In genomic region chr1:24896176-24896575, GRCh38 we compare ENCODE assay signal across 20 cellular contexts. TPM values are rescaled to one million over a fixed set of nuclear protein-coding genes. Genes with fewer than 3 reads are reported as not detected.
DNase-seq lines count a peak whose midpoint lies in the region; ATAC-seq and TF ChIP-seq lines count a peak whose summit lies in the region.
"Had no signal": no experiment of that assay in that cellular context is flagged by ENCODE, and none has a peak within 500 bp of the region (broad histone marks: within the 10 kb centered on the region; RNA-seq: fewer than 3 reads in every experiment).

No MANE protein-coding gene starts in this region.

- H3K27me3 ChIP-seq in transverse colon, result no peaks in the 10 kb centered on the region
- no peaks in the 10 kb centered on the region for H3K27me3 ChIP-seq in H9 (ENCODE audit: insufficient read depth, low read length)
- H3K27me3 ChIP-seq: cardiac muscle cell had no signal

- H2AK5ac ChIP-seq in H9 (ENCODE audit: insufficient read length, low read length), result no peak overlapping the region

- no peak overlapping the region for H3K23ac ChIP-seq in H9 (ENCODE audit: insufficient read length, low read depth, low read length)

- H3K14ac ChIP-seq in H9 (ENCODE audit: insufficient read depth, low read length), result no peak overlapping the region

- no peaks in the 10 kb centered on the region for H3K27me3 Mint-ChIP-seq in activated T-cell treated with anti-CD3 and anti-CD28 coated beads, Interleukin-2, amount 50 U/mL, for 24 hours
- no peaks in the 10 kb centered on the region for H3K27me3 Mint-ChIP-seq in activated T-cell treated with anti-CD3 and anti-CD28 coated beads, Interleukin-2, amount 50 U/mL, for 4 hours (ENCODE audit: low read depth)
- H3K27me3 Mint-ChIP-seq in activated T-helper 17 cell treated with anti-CD3 and anti-CD28 coated beads, Interleukin-2, amount 50 U/mL, for 72 hours, result no peaks in the 10 kb centered on the region
- H3K27me3 Mint-ChIP-seq in H9 (ENCODE audit: low read depth), result peaks cover 3% of the 10 kb centered on the region; the same call in 1 of the 2 replicates
- H3K27me3 Mint-ChIP-seq: naive B cell had no signal

- peaks cover 8% of the 10 kb centered on the region for H3K4me1 ChIP-seq in mucosa of descending colon (ENCODE audit: low read depth)
- H3K4me1 ChIP-seq in transverse colon, result peaks cover 0 to 44% (median 17%) of the 10 kb centered on the region in 4 donors
- no peaks in the 10 kb centered on the region for H3K4me1 ChIP-seq in H9 (ENCODE audit: insufficient read depth, low read length)
- H3K4me1 ChIP-seq: psoas muscle, tibial artery had no signal

- H2BK12ac ChIP-seq in H9 (ENCODE audit: insufficient read length, low read depth, low read length), result no peak overlapping the region

- H2AFZ ChIP-seq in H9 (ENCODE audit: low read length), result no peak overlapping the region

- no peak overlapping the region for H4K8ac ChIP-seq in H9 (replicated peaks; ENCODE audit: insufficient read length, low read depth, low read length)

- ATAC-seq in activated T-cell treated with anti-CD3 and anti-CD28 coated beads, Interleukin-2, amount 50 U/mL, for 4 hours, result no peak
- no peak for ATAC-seq in activated T-helper 17 cell treated with anti-CD3 and anti-CD28 coated beads, Interleukin-2, amount 50 U/mL, for 72 hours (replicated peaks)
- ATAC-seq in mucosa of descending colon, result no peak
- no peak for ATAC-seq in GM19328 (IDR thresholded peaks at IDR 0.05; ENCODE audit: unreplicated experiment)
- ATAC-seq: psoas muscle, WTC11 had no signal

- H4K91ac ChIP-seq in H9 (ENCODE audit: insufficient read length, low read depth, low read length), result no peak overlapping the region

- no peak overlapping the region for H2BK120ac ChIP-seq in H9 (ENCODE audit: low read depth, low read length, poor library complexity, severe bottlenecking)

- no peak for TF ChIP-seq EP300 in transverse colon (IDR thresholded peaks at IDR 0.05; ENCODE audit: low read depth)

- no peaks in the 10 kb centered on the region for H3K36me3 ChIP-seq in mucosa of descending colon (ENCODE audit: low read depth)
- no peaks in the 10 kb centered on the region for H3K36me3 ChIP-seq in transverse colon
- H3K36me3 ChIP-seq: cardiac muscle cell, tibial artery had no signal

- H3K79me2 ChIP-seq in H9 (ENCODE audit: insufficient read depth, low read length), result no peaks in the 10 kb centered on the region

- H3K56ac ChIP-seq in H9 (ENCODE audit: insufficient read length, low read depth, low read length), result no peak overlapping the region

- H3T11ph ChIP-seq in H9 (ENCODE audit: low read length), result no peak overlapping the region

- peaks cover 23% of the 10 kb centered on the region for H3K4me1 Mint-ChIP-seq in activated T-cell treated with anti-CD3 and anti-CD28 coated beads, Interleukin-2, amount 50 U/mL, for 24 hours (ENCODE audit: low read depth)
- H3K4me1 Mint-ChIP-seq in activated T-cell treated with anti-CD3 and anti-CD28 coated beads, Interleukin-2, amount 50 U/mL, for 4 hours (ENCODE audit: low read depth), result peaks cover 26% of the 10 kb centered on the region
- H3K4me1 Mint-ChIP-seq in activated T-helper 17 cell treated with anti-CD3 and anti-CD28 coated beads, Interleukin-2, amount 50 U/mL, for 72 hours, result peaks cover 30% of the 10 kb centered on the region
- peaks cover 0 to 14% of the 10 kb centered on the region in 2 experiments; a peak in 3 of 4 replicates for H3K4me1 Mint-ChIP-seq in H9

- intact Hi-C loops in mucosa of descending colon (cut with DNase I, micrococcal nuclease), result no loop called here
- intact Hi-C loops in transverse colon (cut with DNase I; ENCODE audit: low total_unique reads), result no loop called here

- no peak overlapping the region for H2BK15ac ChIP-seq in H9 (ENCODE audit: low read depth, low read length)

- in situ Hi-C loops in transverse colon (cut with MboI; ENCODE audit: low pct_ligation_motif_present in 1 of 4, low pct_unique_long_range_greater_than_20kb in 1 of 4, low sequenced_read_pairs in 3 of 4), result no loop called here

- no peak overlapping the region for H2BK20ac ChIP-seq in H9 (ENCODE audit: low read depth, low read length, poor library complexity, severe bottlenecking)

- no peak overlapping the region for H3K4ac ChIP-seq in H9 (ENCODE audit: low read depth, low read length)

- 94% methylated on average over 6 of the region's 6 CpGs; no CpG with 5 or more reads in 1 of the 2 donors for WGBS in transverse colon (ENCODE audit: low coverage in 1 of 2), 2 donors
- WGBS in H9 (ENCODE audit: extremely low coverage, insufficient read length, low lambda C conversion rate), result no CpG with 5 or more reads among the region's 6 CpGs

- H4K20me1 ChIP-seq in H9 (ENCODE audit: control insufficient read depth, insufficient read depth, insufficient read length), result peaks cover 2% of the 10 kb centered on the region

- H4K5ac ChIP-seq in H9 (ENCODE audit: insufficient read length, low read depth, low read length), result no peak overlapping the region

- H3K9ac ChIP-seq in H9 (ENCODE audit: extremely low read depth, insufficient read length, low read length), result no peak overlapping the region

- H3K4me3 ChIP-seq in mucosa of descending colon (no peak overlapping the region), transverse colon (no peak overlapping the region)
- H3K4me3 ChIP-seq: cardiac muscle cell, lung, psoas muscle, spleen, tibial artery had no signal

- H3K18ac ChIP-seq in H9 (ENCODE audit: insufficient read length, low read depth, low read length), result no peak overlapping the region

- H3K36me3 Mint-ChIP-seq in activated T-cell treated with anti-CD3 and anti-CD28 coated beads, Interleukin-2, amount 50 U/mL, for 24 hours (ENCODE audit: low read depth), result peaks cover 27% of the 10 kb centered on the region
- H3K36me3 Mint-ChIP-seq in activated T-cell treated with anti-CD3 and anti-CD28 coated beads, Interleukin-2, amount 50 U/mL, for 4 hours (ENCODE audit: insufficient read depth), result peaks cover 22% of the 10 kb centered on the region
- peaks cover 40% of the 10 kb centered on the region for H3K36me3 Mint-ChIP-seq in activated T-helper 17 cell treated with anti-CD3 and anti-CD28 coated beads, Interleukin-2, amount 50 U/mL, for 72 hours (ENCODE audit: low read depth)
- peaks cover 5 to 10% (median 5%) of the 10 kb centered on the region in 3 experiments; a peak in 5 of 7 replicates for H3K36me3 Mint-ChIP-seq in H9 (ENCODE audit: insufficient read depth in 1 of 3, low read depth in 3 of 3)

- no peak overlapping the region for H2BK5ac ChIP-seq in H9 (ENCODE audit: insufficient read length, low read length)

- H3K27ac ChIP-seq in transverse colon (no peak overlapping the region), H9 (ENCODE audit: insufficient read length, low read depth, low read length) (no peak overlapping the region)
- H3K27ac ChIP-seq: cardiac muscle cell, psoas muscle, spleen, tibial artery had no signal

- peaks cover 13% of the 10 kb centered on the region for H3K9me3 Mint-ChIP-seq in activated T-cell treated with anti-CD3 and anti-CD28 coated beads, Interleukin-2, amount 50 U/mL, for 24 hours
- peaks cover 12% of the 10 kb centered on the region for H3K9me3 Mint-ChIP-seq in activated T-cell treated with anti-CD3 and anti-CD28 coated beads, Interleukin-2, amount 50 U/mL, for 4 hours
- H3K9me3 Mint-ChIP-seq in activated T-helper 17 cell treated with anti-CD3 and anti-CD28 coated beads, Interleukin-2, amount 50 U/mL, for 72 hours, result peaks cover 9% of the 10 kb centered on the region
- H3K9me3 Mint-ChIP-seq in H9, result peaks cover 15 to 19% of the 10 kb centered on the region in 2 experiments

- no peak for DNase-seq in activated T-cell treated with anti-CD3 and anti-CD28 coated beads, Interleukin-2, amount 50 U/mL, for 24 hours
- no peak for DNase-seq in activated T-cell treated with anti-CD3 and anti-CD28 coated beads, Interleukin-2, amount 50 U/mL, for 4 hours
- peak in 2 of 3 donors; percentile 2 to 29 for DNase-seq in mucosa of descending colon
- DNase-seq in transverse colon, result peak; percentile 6
- DNase-seq in H9, result no peak
- no peak for DNase-seq in NCI-H510A treated with DMSO at 0.1 percent for 48 hours (lab: John Stamatoyannopoulos, UW)
- DNase-seq: effector CD4-positive, alpha-beta T cell; glutamatergic neuron; naive B cell; NCI-H526 treated with DMSO at 0.1 percent for 48 hours; psoas muscle; spleen had no signal

- no peaks in the 10 kb centered on the region for H3K23me2 ChIP-seq in H9 (ENCODE audit: insufficient read length, low read depth, low read length, poor library complexity, severe bottlenecking)

- no peak for TF ChIP-seq POLR2A in transverse colon (IDR thresholded peaks at IDR 0.05)

- H3K4me2 ChIP-seq in H9 (ENCODE audit: insufficient read depth, insufficient read length, low read length), result no peak overlapping the region

- TF ChIP-seq CTCF in mucosa of descending colon (IDR thresholded peaks at IDR 0.05) (no peak), transverse colon (IDR thresholded peaks at IDR 0.05) (no peak), H9 (conservative IDR thresholded peaks at IDR 0.05) (no peak)

- peak overlapping the region; percentile 50 for H3K27ac Mint-ChIP-seq in activated T-cell treated with anti-CD3 and anti-CD28 coated beads, Interleukin-2, amount 50 U/mL, for 24 hours
- peak overlapping the region; percentile 58 for H3K27ac Mint-ChIP-seq in activated T-helper 17 cell treated with anti-CD3 and anti-CD28 coated beads, Interleukin-2, amount 50 U/mL, for 72 hours
- H3K27ac Mint-ChIP-seq in H9, result no peak overlapping the region
- H3K27ac Mint-ChIP-seq: WTC11 had no signal

- H3K4me3 Mint-ChIP-seq in activated T-cell treated with anti-CD3 and anti-CD28 coated beads, Interleukin-2, amount 50 U/mL, for 24 hours, result peak overlapping the region; percentile 7
- no peak overlapping the region for H3K4me3 Mint-ChIP-seq in activated T-cell treated with anti-CD3 and anti-CD28 coated beads, Interleukin-2, amount 50 U/mL, for 4 hours
- no peak overlapping the region for H3K4me3 Mint-ChIP-seq in activated T-helper 17 cell treated with anti-CD3 and anti-CD28 coated beads, Interleukin-2, amount 50 U/mL, for 72 hours
- H3K4me3 Mint-ChIP-seq in H9, result no peak overlapping the region
- H3K4me3 Mint-ChIP-seq: CD14-positive monocyte, WTC11 had no signal

- H3K79me1 ChIP-seq in H9 (ENCODE audit: insufficient read depth, low read depth, low read length, poor library complexity, severe bottlenecking), result no peaks in the 10 kb centered on the region

- peaks cover 9% of the 10 kb centered on the region for H3K9me3 ChIP-seq in mucosa of descending colon
- peaks cover 0 to 4% of the 10 kb centered on the region in 2 donors for H3K9me3 ChIP-seq in transverse colon
- H3K9me3 ChIP-seq in H9 (ENCODE audit: control insufficient read depth, low read depth, low read length), result peaks cover 4% of the 10 kb centered on the region
- H3K9me3 ChIP-seq: psoas muscle had no signal

RNA-seq across cellular contexts. Expression of gene RUNX3, which starts 33.9 kb away (rescaled TPM):
- total RNA-seq in activated T-cell treated with anti-CD3 and anti-CD28 coated beads, Interleukin-2, amount 50 U/mL, for 4 hours, result 100 to 1,000 TPM; 236 to 264 (median 258) TPM
- 100 to 1,000 TPM; 116 to 145 TPM for total RNA-seq in activated T-helper 17 cell treated with anti-CD3 and anti-CD28 coated beads, Interleukin-2, amount 50 U/mL, for 72 hours
- 1 to 10 TPM; 3.2 to 6.1 (median 5.0) TPM for total RNA-seq in mucosa of descending colon
- 1 to 10 TPM; 1.5 to 4.8 (median 3.4) TPM for total RNA-seq in transverse colon
- 0.33 and 0.35 TPM in 2 replicates for total RNA-seq in H9 (2021)
- total RNA-seq: cardiac muscle cell, LHCN-M2 had no signal

Comparison
In these comparisons a context has a peak if more than half of its experiments do, and no peak if none do; other contexts are left out.
1. DNase-seq: peak in mucosa of descending colon (2 of 3) and transverse colon (single experiment); none in activated T-cell treated with anti-CD3 and anti-CD28 coated beads, Interleukin-2, amount 50 U/mL, for 24 hours (single experiment), activated T-cell treated with anti-CD3 and anti-CD28 coated beads, Interleukin-2, amount 50 U/mL, for 4 hours (single experiment), H9 (single experiment) and NCI-H510A treated with DMSO at 0.1 percent for 48 hours (single experiment).
2. H3K27ac Mint-ChIP-seq: peak in activated T-cell treated with anti-CD3 and anti-CD28 coated beads, Interleukin-2, amount 50 U/mL, for 24 hours (single experiment) and activated T-helper 17 cell treated with anti-CD3 and anti-CD28 coated beads, Interleukin-2, amount 50 U/mL, for 72 hours (single experiment); none in H9 (0 of 3).
3. RNA of gene RUNX3, which starts 33.9 kb away (total RNA-seq): 236 to 264 TPM in activated T-cell treated with anti-CD3 and anti-CD28 coated beads, Interleukin-2, amount 50 U/mL, for 4 hours and 116 to 145 TPM in activated T-helper 17 cell treated with anti-CD3 and anti-CD28 coated beads, Interleukin-2, amount 50 U/mL, for 72 hours; 3.2 to 6.1 TPM in mucosa of descending colon, 1.5 to 4.8 TPM in transverse colon and 0.33 to 0.35 TPM in H9; every median in the first group is over 10 times any median in the second.